Comparison of ENCODE assay signal across 2 cellular contexts in genomic region chr17:82808006-82808405, GRCh38.
TF ChIP-seq lines count a peak whose summit lies in the region.

No MANE protein-coding gene starts in this region.

TF ChIP-seq in HEK293, 187 proteins besides CTCF, POLR2A, EP300 and RAD21:
- TF ChIP-seq YY2 (tag by site-specific recombination; IDR thresholded peaks at IDR 0.05) = no peak
- peak; percentile 54; the same call in 1 of the 2 replicates for TF ChIP-seq SCRT2 (tag by site-specific recombination; IDR thresholded peaks at IDR 0.05)

TF ChIP-seq in K562, 482 proteins besides CTCF, POLR2A, EP300 and RAD21:
- TF ChIP-seq HDAC8 (tag; IDR thresholded peaks at IDR 0.05) = no peak
- TF ChIP-seq POLR2G (IDR thresholded peaks at IDR 0.05; ENCODE audit: low read depth, low read length) = peak; percentile 32; the same call in 1 of the 2 replicates
